In the genomic region with DNA sequence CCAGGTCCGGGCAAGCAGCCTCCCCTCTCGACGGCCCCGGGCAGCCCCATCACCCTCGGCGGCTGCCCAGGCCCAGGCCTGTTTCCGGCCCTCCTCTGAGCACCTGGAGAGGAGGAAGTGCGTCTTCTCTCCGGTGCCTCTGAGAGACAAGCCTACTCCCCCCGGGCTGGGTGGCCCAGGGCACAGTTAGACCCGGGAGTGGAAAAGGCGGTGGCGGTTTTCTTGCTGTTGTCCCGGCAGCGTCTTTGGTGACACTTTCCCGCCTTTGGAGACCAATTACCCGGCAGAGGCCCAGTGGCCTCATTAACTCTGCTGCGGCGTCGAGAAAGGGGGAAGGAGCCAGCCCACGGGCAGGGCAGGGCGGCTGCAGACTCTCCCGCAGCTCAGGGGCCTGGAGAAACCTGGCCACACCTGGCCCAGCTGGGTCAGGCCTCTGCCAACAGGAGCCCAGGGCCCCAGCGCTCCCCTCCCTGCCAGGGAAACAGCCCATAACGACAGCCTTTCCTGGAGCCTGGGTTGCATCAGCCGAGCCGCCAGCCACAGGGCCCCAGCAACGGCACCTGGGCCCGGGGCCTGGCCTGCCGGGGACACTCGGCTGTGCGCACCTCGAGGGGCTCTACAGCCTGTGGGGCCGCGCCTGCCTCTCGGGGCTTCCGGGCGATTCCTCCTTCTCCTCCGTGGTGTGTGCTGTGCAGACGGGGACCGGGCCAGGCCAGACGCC, we compare ENCODE assay signal across 1 cellular context.
TF ChIP-seq lines count a peak whose summit lies in the region.

No MANE protein-coding gene starts in this region.

TF ChIP-seq in GM23338, 12 proteins besides CTCF, POLR2A, EP300 and RAD21 (continued from another document):
- TF ChIP-seq, protein P1, sequence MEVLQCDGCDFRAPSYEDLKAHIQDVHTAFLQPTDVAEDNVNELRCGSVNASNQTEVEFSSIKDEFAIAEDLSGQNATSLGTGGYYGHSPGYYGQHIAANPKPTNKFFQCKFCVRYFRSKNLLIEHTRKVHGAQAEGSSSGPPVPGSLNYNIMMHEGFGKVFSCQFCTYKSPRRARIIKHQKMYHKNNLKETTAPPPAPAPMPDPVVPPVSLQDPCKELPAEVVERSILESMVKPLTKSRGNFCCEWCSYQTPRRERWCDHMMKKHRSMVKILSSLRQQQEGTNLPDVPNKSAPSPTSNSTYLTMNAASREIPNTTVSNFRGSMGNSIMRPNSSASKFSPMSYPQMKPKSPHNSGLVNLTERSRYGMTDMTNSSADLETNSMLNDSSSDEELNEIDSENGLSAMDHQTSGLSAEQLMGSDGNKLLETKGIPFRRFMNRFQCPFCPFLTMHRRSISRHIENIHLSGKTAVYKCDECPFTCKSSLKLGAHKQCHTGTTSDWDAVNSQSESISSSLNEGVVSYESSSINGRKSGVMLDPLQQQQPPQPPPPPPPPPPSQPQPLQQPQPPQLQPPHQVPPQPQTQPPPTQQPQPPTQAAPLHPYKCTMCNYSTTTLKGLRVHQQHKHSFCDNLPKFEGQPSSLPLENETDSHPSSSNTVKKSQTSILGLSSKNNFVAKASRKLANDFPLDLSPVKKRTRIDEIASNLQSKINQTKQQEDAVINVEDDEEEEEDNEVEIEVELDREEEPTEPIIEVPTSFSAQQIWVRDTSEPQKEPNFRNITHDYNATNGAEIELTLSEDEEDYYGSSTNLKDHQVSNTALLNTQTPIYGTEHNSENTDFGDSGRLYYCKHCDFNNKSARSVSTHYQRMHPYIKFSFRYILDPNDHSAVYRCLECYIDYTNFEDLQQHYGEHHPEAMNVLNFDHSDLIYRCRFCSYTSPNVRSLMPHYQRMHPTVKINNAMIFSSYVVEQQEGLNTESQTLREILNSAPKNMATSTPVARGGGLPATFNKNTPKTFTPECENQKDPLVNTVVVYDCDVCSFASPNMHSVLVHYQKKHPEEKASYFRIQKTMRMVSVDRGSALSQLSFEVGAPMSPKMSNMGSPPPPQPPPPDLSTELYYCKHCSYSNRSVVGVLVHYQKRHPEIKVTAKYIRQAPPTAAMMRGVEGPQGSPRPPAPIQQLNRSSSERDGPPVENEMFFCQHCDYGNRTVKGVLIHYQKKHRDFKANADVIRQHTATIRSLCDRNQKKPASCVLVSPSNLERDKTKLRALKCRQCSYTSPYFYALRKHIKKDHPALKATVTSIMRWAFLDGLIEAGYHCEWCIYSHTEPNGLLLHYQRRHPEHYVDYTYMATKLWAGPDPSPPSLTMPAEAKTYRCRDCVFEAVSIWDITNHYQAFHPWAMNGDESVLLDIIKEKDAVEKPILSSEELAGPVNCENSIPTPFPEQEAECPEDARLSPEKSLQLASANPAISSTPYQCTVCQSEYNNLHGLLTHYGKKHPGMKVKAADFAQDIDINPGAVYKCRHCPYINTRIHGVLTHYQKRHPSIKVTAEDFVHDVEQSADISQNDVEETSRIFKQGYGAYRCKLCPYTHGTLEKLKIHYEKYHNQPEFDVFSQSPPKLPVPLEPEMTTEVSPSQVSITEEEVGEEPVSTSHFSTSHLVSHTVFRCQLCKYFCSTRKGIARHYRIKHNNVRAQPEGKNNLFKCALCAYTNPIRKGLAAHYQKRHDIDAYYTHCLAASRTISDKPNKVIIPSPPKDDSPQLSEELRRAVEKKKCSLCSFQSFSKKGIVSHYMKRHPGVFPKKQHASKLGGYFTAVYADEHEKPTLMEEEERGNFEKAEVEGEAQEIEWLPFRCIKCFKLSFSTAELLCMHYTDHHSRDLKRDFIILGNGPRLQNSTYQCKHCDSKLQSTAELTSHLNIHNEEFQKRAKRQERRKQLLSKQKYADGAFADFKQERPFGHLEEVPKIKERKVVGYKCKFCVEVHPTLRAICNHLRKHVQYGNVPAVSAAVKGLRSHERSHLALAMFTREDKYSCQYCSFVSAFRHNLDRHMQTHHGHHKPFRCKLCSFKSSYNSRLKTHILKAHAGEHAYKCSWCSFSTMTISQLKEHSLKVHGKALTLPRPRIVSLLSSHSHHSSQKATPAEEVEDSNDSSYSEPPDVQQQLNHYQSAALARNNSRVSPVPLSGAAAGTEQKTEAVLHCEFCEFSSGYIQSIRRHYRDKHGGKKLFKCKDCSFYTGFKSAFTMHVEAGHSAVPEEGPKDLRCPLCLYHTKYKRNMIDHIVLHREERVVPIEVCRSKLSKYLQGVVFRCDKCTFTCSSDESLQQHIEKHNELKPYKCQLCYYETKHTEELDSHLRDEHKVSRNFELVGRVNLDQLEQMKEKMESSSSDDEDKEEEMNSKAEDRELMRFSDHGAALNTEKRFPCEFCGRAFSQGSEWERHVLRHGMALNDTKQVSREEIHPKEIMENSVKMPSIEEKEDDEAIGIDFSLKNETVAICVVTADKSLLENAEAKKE (CRISPR knock-in tag; IDR thresholded peaks at IDR 0.05) = no peak
- TF ChIP-seq JUNB (IDR thresholded peaks at IDR 0.05; ENCODE audit: unreplicated experiment) (no peak), ZNF114 (CRISPR knock-in tag; IDR thresholded peaks at IDR 0.05) (no peak), STAT1 (IDR thresholded peaks at IDR 0.05; ENCODE audit: unreplicated experiment) (no peak), POLR2AphosphoS5 (IDR thresholded peaks at IDR 0.05; ENCODE audit: low read depth) (no peak), EZH2 (IDR thresholded peaks at IDR 0.05; ENCODE audit: low read depth, unreplicated experiment) (no peak), EZH2phosphoT487 (IDR thresholded peaks at IDR 0.05; ENCODE audit: unreplicated experiment) (no peak), NANOG (IDR thresholded peaks at IDR 0.05; ENCODE audit: borderline replicate concordance) (no peak), ZNF331 (CRISPR knock-in tag; IDR thresholded peaks at IDR 0.05; ENCODE audit: low read depth) (no peak)
- TF ChIP-seq, protein P2, sequence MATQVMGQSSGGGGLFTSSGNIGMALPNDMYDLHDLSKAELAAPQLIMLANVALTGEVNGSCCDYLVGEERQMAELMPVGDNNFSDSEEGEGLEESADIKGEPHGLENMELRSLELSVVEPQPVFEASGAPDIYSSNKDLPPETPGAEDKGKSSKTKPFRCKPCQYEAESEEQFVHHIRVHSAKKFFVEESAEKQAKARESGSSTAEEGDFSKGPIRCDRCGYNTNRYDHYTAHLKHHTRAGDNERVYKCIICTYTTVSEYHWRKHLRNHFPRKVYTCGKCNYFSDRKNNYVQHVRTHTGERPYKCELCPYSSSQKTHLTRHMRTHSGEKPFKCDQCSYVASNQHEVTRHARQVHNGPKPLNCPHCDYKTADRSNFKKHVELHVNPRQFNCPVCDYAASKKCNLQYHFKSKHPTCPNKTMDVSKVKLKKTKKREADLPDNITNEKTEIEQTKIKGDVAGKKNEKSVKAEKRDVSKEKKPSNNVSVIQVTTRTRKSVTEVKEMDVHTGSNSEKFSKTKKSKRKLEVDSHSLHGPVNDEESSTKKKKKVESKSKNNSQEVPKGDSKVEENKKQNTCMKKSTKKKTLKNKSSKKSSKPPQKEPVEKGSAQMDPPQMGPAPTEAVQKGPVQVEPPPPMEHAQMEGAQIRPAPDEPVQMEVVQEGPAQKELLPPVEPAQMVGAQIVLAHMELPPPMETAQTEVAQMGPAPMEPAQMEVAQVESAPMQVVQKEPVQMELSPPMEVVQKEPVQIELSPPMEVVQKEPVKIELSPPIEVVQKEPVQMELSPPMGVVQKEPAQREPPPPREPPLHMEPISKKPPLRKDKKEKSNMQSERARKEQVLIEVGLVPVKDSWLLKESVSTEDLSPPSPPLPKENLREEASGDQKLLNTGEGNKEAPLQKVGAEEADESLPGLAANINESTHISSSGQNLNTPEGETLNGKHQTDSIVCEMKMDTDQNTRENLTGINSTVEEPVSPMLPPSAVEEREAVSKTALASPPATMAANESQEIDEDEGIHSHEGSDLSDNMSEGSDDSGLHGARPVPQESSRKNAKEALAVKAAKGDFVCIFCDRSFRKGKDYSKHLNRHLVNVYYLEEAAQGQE (IDR thresholded peaks at IDR 0.05; ENCODE audit: unreplicated experiment) = no peak
